In genomic region chr3:120526011-120526870, GRCh38 we compare ENCODE assay signal across 1 cellular context.
TF ChIP-seq lines count a peak whose summit lies in the region.

No MANE protein-coding gene starts in this region.

TF ChIP-seq in H1, 55 proteins besides CTCF, POLR2A, EP300 and RAD21 (continued from another document):
- TF ChIP-seq KDM5A (IDR thresholded peaks at IDR 0.05; ENCODE audit: low read length) (no peak), KDM4A (IDR thresholded peaks at IDR 0.05; ENCODE audit: low read depth, low read length, severe bottlenecking) (no peak), EZH2 (IDR thresholded peaks at IDR 0.05; ENCODE audit: low read depth, low read length, severe bottlenecking) (no peak)
